1 cellular context compared by ENCODE assay signal in the genomic region with DNA sequence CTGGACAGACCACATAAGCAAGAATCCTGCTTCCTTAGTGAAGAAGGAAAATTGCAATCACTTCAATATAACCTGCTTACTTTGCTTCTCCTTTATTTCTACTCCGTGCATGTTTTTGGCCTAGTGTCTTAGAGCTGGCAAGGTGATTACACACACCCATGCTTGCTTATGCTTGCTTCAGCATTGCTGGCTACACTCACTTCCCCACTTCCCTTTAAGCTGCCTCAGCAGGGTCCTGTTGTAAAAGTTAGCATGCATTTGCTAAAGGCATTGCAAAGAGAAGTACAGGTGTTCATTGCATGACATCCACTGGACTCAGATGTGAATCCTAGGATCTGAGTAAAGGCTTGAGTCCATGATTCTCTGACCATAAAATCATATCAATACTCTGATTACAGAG.
TF ChIP-seq lines count a peak whose summit lies in the region.

No MANE protein-coding gene starts in this region.

TF ChIP-seq in K562, 482 proteins besides CTCF, POLR2A, EP300 and RAD21:
- TF ChIP-seq, protein P1, sequence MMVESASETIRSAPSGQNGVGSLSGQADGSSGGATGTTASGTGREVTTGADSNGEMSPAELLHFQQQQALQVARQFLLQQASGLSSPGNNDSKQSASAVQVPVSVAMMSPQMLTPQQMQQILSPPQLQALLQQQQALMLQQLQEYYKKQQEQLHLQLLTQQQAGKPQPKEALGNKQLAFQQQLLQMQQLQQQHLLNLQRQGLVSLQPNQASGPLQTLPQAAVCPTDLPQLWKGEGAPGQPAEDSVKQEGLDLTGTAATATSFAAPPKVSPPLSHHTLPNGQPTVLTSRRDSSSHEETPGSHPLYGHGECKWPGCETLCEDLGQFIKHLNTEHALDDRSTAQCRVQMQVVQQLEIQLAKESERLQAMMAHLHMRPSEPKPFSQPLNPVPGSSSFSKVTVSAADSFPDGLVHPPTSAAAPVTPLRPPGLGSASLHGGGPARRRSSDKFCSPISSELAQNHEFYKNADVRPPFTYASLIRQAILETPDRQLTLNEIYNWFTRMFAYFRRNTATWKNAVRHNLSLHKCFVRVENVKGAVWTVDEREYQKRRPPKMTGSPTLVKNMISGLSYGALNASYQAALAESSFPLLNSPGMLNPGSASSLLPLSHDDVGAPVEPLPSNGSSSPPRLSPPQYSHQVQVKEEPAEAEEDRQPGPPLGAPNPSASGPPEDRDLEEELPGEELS (CRISPR knock-in tag; IDR thresholded peaks at IDR 0.05; ENCODE audit: borderline replicate concordance): no peak
- TF ChIP-seq POLR2AphosphoS2 (IDR thresholded peaks at IDR 0.05; ENCODE audit: low read length) (no peak), NFIX (CRISPR knock-in tag; IDR thresholded peaks at IDR 0.05; ENCODE audit: low read depth) (no peak), ZNF263 (CRISPR knock-in tag; IDR thresholded peaks at IDR 0.05; ENCODE audit: borderline replicate concordance) (no peak), SPI1 (IDR thresholded peaks at IDR 0.05; ENCODE audit: borderline replicate concordance, low read depth, low read length) (peak; percentile 69; the same call in 1 of the 2 replicates)
TF ChIP-seq in K562: peak in this region for 1.
